Comparison of ENCODE assay signal across 14 cellular contexts in genomic region chr4:8061145-8061544, GRCh38.
A peak's percentile ranks its signal among the peaks of the same experiment; 100 is the strongest.
DNase-seq lines count a peak whose midpoint lies in the region; ATAC-seq and TF ChIP-seq lines count a peak whose summit lies in the region.
"Had no signal": no experiment of that assay in that cellular context is flagged by ENCODE, and none has a peak within 500 bp of the region (broad histone marks: within the 10 kb centered on the region; RNA-seq: fewer than 3 reads in every experiment).

No MANE protein-coding gene starts in this region.

- no peak overlapping the region for H3K27ac Mint-ChIP-seq in GM23338
- no peak overlapping the region for H3K27ac Mint-ChIP-seq in WTC11
- no peak overlapping the region for H3K27ac Mint-ChIP-seq in activated naive CD8-positive, alpha-beta T cell treated with anti-CD3 and anti-CD28 coated beads, Interleukin-2, amount 50 U/mL, for 24 hours
- H3K27ac Mint-ChIP-seq: CD4-positive, alpha-beta T cell; HFFc6 had no signal

- H3K9me3 ChIP-seq in psoas muscle, result no peaks in the 10 kb centered on the region

- H2AFZ ChIP-seq in GM23338, result no peak overlapping the region

- H3K4me1 ChIP-seq in GM23338 (ENCODE audit: insufficient read depth), result no peaks in the 10 kb centered on the region
- H3K4me1 ChIP-seq in psoas muscle, result no peaks in the 10 kb centered on the region
- H3K4me1 ChIP-seq: Caco-2 had no signal

- H3K36me3 Mint-ChIP-seq in GM23338 (ENCODE audit: low read depth), result peaks cover 45% of the 10 kb centered on the region
- peaks cover 29% of the 10 kb centered on the region for H3K36me3 Mint-ChIP-seq in WTC11
- H3K36me3 Mint-ChIP-seq in activated naive CD8-positive, alpha-beta T cell treated with anti-CD3 and anti-CD28 coated beads, Interleukin-2, amount 50 U/mL, for 24 hours (ENCODE audit: low read depth), result peaks cover 2% of the 10 kb centered on the region

- H3K4me2 ChIP-seq in GM23338, result no peak overlapping the region

- H3K4me3 ChIP-seq in GM23338 (no peak overlapping the region), psoas muscle (no peak overlapping the region)

- H3K4me1 Mint-ChIP-seq in GM23338, result no peaks in the 10 kb centered on the region; the same call in 2 of the 3 replicates
- H3K4me1 Mint-ChIP-seq in WTC11, result no peaks in the 10 kb centered on the region; the same call in 1 of the 2 replicates
- H3K4me1 Mint-ChIP-seq in activated naive CD8-positive, alpha-beta T cell treated with anti-CD3 and anti-CD28 coated beads, Interleukin-2, amount 50 U/mL, for 24 hours, result no peaks in the 10 kb centered on the region

- WGBS in psoas muscle, 3 donors, result 61 to 77% (median 63%) methylated on average over 7 of the region's 7 CpGs

- H3K27me3 ChIP-seq in GM23338 (ENCODE audit: insufficient read depth) (no peaks in the 10 kb centered on the region), psoas muscle (ENCODE audit: insufficient read depth in 3 of 3, low read length in 2 of 3) (no peaks in the 10 kb centered on the region)

- CTCF ChIA-PET in WTC11 (lab: Charles Lee), result interaction anchor here (1.3 kb wide), 1 partner anchor 25 kb away, joined by 4 read pairs; no protein-coding TSS in a partner anchor

- no peaks in the 10 kb centered on the region for H3K79me2 ChIP-seq in GM23338 (replicated peaks; ENCODE audit: insufficient read depth)

- DNase-seq in GM23338 (ENCODE audit: low spot score), result no peak
- DNase-seq in WTC11 (ENCODE audit: low spot score), result no peak
- DNase-seq in psoas muscle, result no peak
- no peak for DNase-seq in HuH-7.5 (ENCODE audit: low spot score)
- DNase-seq in activated naive CD8-positive, alpha-beta T cell treated with anti-CD3 and anti-CD28 coated beads, Interleukin-2, amount 50 U/mL, for 24 hours, result no peak
- DNase-seq in NCI-H510A (lab: John Stamatoyannopoulos, UW), result no peak
- DNase-seq: AML-193; Caco-2; CD4-positive, alpha-beta T cell; HFFc6; IMR-90 had no signal

- H3K27me3 Mint-ChIP-seq in GM23338 (ENCODE audit: insufficient read depth, low read depth, poor library complexity) (peaks cover 13% of the 10 kb centered on the region), WTC11 (ENCODE audit: low read depth) (no peaks in the 10 kb centered on the region)
- no peaks in the 10 kb centered on the region for H3K27me3 Mint-ChIP-seq in activated naive CD8-positive, alpha-beta T cell treated with anti-CD3 and anti-CD28 coated beads, Interleukin-2, amount 50 U/mL, for 24 hours
- H3K27me3 Mint-ChIP-seq: CD4-positive, alpha-beta T cell had no signal

- H3K9me3 Mint-ChIP-seq in GM23338 (peaks cover 46% of the 10 kb centered on the region), WTC11 (peaks cover 28% of the 10 kb centered on the region)
- H3K9me3 Mint-ChIP-seq in activated naive CD8-positive, alpha-beta T cell treated with anti-CD3 and anti-CD28 coated beads, Interleukin-2, amount 50 U/mL, for 24 hours, result peaks cover 17% of the 10 kb centered on the region

- H4K20me1 ChIP-seq in GM23338 (replicated peaks; ENCODE audit: insufficient read depth), result no peaks in the 10 kb centered on the region

- POLR2A ChIA-PET in WTC11 (lab: Charles Lee), result no interaction called here

- peak; percentile 64 for ATAC-seq in GM23338
- ATAC-seq in WTC11, result peak; percentile 47
- ATAC-seq in psoas muscle, result peak in 3 of 4 donors; percentile 1 to 5 (median 5)
- ATAC-seq in activated naive CD8-positive, alpha-beta T cell treated with anti-CD3 and anti-CD28 coated beads, Interleukin-2, amount 50 U/mL, for 24 hours, result no peak
- ATAC-seq: HCT116 had no signal

- intact Hi-C loops in psoas muscle (cut with DNase I), result no loop called here

- H3K27ac ChIP-seq in GM23338 (ENCODE audit: low read depth) (no peak overlapping the region), psoas muscle (peak overlapping the region; percentile 38)
- H3K27ac ChIP-seq: C4-2B, HL-60 had no signal

- H3F3A ChIP-seq in GM23338 (replicated peaks; ENCODE audit: low read depth), result no peaks in the 10 kb centered on the region

- no peaks in the 10 kb centered on the region for H3K9me2 ChIP-seq in GM23338 (ENCODE audit: insufficient read depth)

- H3K4me3 Mint-ChIP-seq in GM23338 (no peak overlapping the region), WTC11 (no peak overlapping the region)
- no peak overlapping the region for H3K4me3 Mint-ChIP-seq in activated naive CD8-positive, alpha-beta T cell treated with anti-CD3 and anti-CD28 coated beads, Interleukin-2, amount 50 U/mL, for 24 hours
- H3K4me3 Mint-ChIP-seq: CD4-positive, alpha-beta T cell; HFFc6 had no signal

- TF ChIP-seq CTCF in GM23338 (conservative IDR thresholded peaks at IDR 0.05; ENCODE audit: low read depth in 2 of 2), result no peak
- TF ChIP-seq CTCF in WTC11 (IDR thresholded peaks at IDR 0.05), result no peak
- no peak for TF ChIP-seq CTCF in psoas muscle (IDR thresholded peaks at IDR 0.05)

- H3K36me3 ChIP-seq in GM23338 (ENCODE audit: insufficient read depth), result peaks cover 6% of the 10 kb centered on the region
- peaks cover 4 to 71% of the 10 kb centered on the region in 2 donors for H3K36me3 ChIP-seq in psoas muscle (ENCODE audit: insufficient read depth in 1 of 2, low read depth in 1 of 2)

TF ChIP-seq in GM23338, 12 proteins besides CTCF, POLR2A, EP300 and RAD21 (continues in another document):
- TF ChIP-seq STAT1 (IDR thresholded peaks at IDR 0.05; ENCODE audit: unreplicated experiment) (no peak), EZH2phosphoT487 (IDR thresholded peaks at IDR 0.05; ENCODE audit: unreplicated experiment) (no peak), EZH2 (IDR thresholded peaks at IDR 0.05; ENCODE audit: low read depth, unreplicated experiment) (no peak), ZNF114 (CRISPR knock-in tag; IDR thresholded peaks at IDR 0.05) (no peak)
- TF ChIP-seq, protein P1, sequence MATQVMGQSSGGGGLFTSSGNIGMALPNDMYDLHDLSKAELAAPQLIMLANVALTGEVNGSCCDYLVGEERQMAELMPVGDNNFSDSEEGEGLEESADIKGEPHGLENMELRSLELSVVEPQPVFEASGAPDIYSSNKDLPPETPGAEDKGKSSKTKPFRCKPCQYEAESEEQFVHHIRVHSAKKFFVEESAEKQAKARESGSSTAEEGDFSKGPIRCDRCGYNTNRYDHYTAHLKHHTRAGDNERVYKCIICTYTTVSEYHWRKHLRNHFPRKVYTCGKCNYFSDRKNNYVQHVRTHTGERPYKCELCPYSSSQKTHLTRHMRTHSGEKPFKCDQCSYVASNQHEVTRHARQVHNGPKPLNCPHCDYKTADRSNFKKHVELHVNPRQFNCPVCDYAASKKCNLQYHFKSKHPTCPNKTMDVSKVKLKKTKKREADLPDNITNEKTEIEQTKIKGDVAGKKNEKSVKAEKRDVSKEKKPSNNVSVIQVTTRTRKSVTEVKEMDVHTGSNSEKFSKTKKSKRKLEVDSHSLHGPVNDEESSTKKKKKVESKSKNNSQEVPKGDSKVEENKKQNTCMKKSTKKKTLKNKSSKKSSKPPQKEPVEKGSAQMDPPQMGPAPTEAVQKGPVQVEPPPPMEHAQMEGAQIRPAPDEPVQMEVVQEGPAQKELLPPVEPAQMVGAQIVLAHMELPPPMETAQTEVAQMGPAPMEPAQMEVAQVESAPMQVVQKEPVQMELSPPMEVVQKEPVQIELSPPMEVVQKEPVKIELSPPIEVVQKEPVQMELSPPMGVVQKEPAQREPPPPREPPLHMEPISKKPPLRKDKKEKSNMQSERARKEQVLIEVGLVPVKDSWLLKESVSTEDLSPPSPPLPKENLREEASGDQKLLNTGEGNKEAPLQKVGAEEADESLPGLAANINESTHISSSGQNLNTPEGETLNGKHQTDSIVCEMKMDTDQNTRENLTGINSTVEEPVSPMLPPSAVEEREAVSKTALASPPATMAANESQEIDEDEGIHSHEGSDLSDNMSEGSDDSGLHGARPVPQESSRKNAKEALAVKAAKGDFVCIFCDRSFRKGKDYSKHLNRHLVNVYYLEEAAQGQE (IDR thresholded peaks at IDR 0.05; ENCODE audit: unreplicated experiment), result no peak

TF ChIP-seq in WTC11, 78 proteins besides CTCF, POLR2A, EP300 and RAD21 (continues in another document):
- TF ChIP-seq, protein P2, sequence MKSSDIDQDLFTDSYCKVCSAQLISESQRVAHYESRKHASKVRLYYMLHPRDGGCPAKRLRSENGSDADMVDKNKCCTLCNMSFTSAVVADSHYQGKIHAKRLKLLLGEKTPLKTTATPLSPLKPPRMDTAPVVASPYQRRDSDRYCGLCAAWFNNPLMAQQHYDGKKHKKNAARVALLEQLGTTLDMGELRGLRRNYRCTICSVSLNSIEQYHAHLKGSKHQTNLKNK (CRISPR knock-in tag; IDR thresholded peaks at IDR 0.05), result no peak
- TF ChIP-seq ZNF671 (CRISPR knock-in tag; IDR thresholded peaks at IDR 0.05), result no peak
- TF ChIP-seq MAX (CRISPR knock-in tag; IDR thresholded peaks at IDR 0.05), result no peak
- TF ChIP-seq TCF7 (CRISPR knock-in tag; IDR thresholded peaks at IDR 0.05; ENCODE audit: low read depth), result no peak
- TF ChIP-seq TP53 (CRISPR knock-in tag; IDR thresholded peaks at IDR 0.05), result no peak
- no peak for TF ChIP-seq FOXK1 (CRISPR knock-in tag; IDR thresholded peaks at IDR 0.05)
- TF ChIP-seq NFATC4 (CRISPR knock-in tag; IDR thresholded peaks at IDR 0.05), result no peak
- TF ChIP-seq SOX15 (CRISPR knock-in tag; IDR thresholded peaks at IDR 0.05), result no peak
- no peak for TF ChIP-seq HMGA2 (CRISPR knock-in tag; IDR thresholded peaks at IDR 0.05)
- no peak for TF ChIP-seq JUN (CRISPR knock-in tag; IDR thresholded peaks at IDR 0.05)
- no peak for TF ChIP-seq ZNF396 (CRISPR knock-in tag; IDR thresholded peaks at IDR 0.05; ENCODE audit: borderline replicate concordance)
- TF ChIP-seq, protein P3, sequence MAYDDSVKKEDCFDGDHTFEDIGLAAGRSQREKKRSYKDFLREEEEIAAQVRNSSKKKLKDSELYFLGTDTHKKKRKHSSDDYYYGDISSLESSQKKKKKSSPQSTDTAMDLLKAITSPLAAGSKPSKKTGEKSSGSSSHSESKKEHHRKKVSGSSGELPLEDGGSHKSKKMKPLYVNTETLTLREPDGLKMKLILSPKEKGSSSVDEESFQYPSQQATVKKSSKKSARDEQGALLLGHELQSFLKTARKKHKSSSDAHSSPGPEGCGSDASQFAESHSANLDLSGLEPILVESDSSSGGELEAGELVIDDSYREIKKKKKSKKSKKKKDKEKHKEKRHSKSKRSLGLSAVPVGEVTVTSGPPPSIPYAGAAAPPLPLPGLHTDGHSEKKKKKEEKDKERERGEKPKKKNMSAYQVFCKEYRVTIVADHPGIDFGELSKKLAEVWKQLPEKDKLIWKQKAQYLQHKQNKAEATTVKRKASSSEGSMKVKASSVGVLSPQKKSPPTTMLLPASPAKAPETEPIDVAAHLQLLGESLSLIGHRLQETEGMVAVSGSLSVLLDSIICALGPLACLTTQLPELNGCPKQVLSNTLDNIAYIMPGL (CRISPR knock-in tag; IDR thresholded peaks at IDR 0.05), result no peak
